In the genomic region with DNA sequence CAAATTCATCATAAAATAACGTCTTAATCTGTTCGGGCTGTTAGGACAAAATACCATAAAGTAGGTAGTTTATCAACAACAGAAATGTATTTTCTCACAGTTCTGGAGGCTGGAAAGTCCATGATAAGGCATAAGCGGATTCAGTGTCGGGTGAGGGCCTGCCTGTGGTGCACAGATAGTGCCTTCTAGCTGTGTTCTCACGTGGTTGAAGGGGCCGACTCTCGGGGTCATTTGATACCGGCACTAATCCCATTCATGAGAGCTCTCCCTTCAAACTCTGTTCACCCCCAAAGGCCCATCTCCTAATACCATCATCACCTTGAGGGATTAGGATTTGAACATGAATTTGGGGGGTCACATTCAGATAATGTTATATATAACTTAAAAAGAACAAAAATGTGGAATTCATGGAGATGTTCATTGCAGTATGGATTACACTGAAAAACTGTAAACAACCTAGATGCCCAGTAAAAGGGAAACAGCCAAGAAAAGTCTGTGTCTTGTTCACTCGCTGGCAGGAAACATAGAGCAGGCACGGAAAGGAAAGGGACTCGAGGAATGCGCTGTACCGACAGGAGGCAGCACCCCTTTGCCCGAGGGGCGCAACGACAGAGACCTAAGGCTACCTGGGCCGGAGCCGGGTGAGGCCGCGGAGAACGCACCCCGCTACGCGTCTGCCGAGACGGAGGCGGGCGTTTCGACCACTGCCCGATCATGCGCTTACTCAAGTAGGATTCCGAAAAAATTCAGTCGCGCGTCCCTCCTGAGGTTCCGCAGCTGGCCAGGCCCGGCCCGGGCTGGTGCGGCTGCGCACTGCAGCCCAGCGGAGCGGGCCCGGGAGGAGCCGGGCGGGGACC, we compare ENCODE assay signal across 8 cellular contexts. TPM values are rescaled to one million over a fixed set of nuclear protein-coding genes. Genes with fewer than 3 reads are reported as not detected.
DNase-seq lines count a peak whose midpoint lies in the region; ATAC-seq and TF ChIP-seq lines count a peak whose summit lies in the region.

No MANE protein-coding gene starts in this region.

- H3K27ac ChIP-seq in upper lobe of left lung: peak overlapping the region; percentile 93 to 97 (median 94)

- H3K4me1 ChIP-seq in upper lobe of left lung: peaks cover 12 to 23% (median 16%) of the 10 kb centered on the region in 4 donors

- peaks cover 16% of the 10 kb centered on the region for H3K36me3 Mint-ChIP-seq in activated naive CD8-positive, alpha-beta T cell treated with anti-CD3 and anti-CD28 coated beads, Interleukin-2, amount 50 U/mL, for 24 hours (ENCODE audit: low read depth)

- peaks cover 31% of the 10 kb centered on the region for H3K4me1 Mint-ChIP-seq in activated naive CD8-positive, alpha-beta T cell treated with anti-CD3 and anti-CD28 coated beads, Interleukin-2, amount 50 U/mL, for 24 hours

- TF ChIP-seq CTCF in GM12801 (IDR thresholded peaks at IDR 0.05; ENCODE audit: extremely low read depth, insufficient read length) (peak; percentile 6), upper lobe of left lung (IDR thresholded peaks at IDR 0.05) (peak; percentile 56 to 92 (median 82))

- intact Hi-C loops in cardiac septum (cut with DNase I): loop anchor here (1.0 kb wide), 1 partner anchor 30 kb away; a partner anchor contains a TSS
- intact Hi-C loops in posterior vena cava (cut with DNase I): no loop called here

- H3K9me3 Mint-ChIP-seq in activated naive CD8-positive, alpha-beta T cell treated with anti-CD3 and anti-CD28 coated beads, Interleukin-2, amount 50 U/mL, for 24 hours: no peaks in the 10 kb centered on the region

- H3K9me3 ChIP-seq in MG63 (no peaks in the 10 kb centered on the region), upper lobe of left lung (no peaks in the 10 kb centered on the region)

- TF ChIP-seq EP300 in upper lobe of left lung (IDR thresholded peaks at IDR 0.05): no peak

- H3K4me3 ChIP-seq in MG63 (peak overlapping the region; percentile 71), upper lobe of left lung (peak overlapping the region; percentile 44 to 93 (median 86))

- H3K36me3 ChIP-seq in MG63 (peaks cover 23% of the 10 kb centered on the region), upper lobe of left lung (peaks cover 18 to 24% (median 23%) of the 10 kb centered on the region in 4 donors)

- no peaks in the 10 kb centered on the region for H3K27me3 Mint-ChIP-seq in activated naive CD8-positive, alpha-beta T cell treated with anti-CD3 and anti-CD28 coated beads, Interleukin-2, amount 50 U/mL, for 24 hours

- H3K27me3 ChIP-seq in MG63 (no peaks in the 10 kb centered on the region), upper lobe of left lung (no peaks in the 10 kb centered on the region)

- peak overlapping the region; percentile 91 for H3K27ac Mint-ChIP-seq in activated naive CD8-positive, alpha-beta T cell treated with anti-CD3 and anti-CD28 coated beads, Interleukin-2, amount 50 U/mL, for 24 hours

- DNase-seq in HCEC 1CT: peak; percentile 70
- peak; percentile 80 for DNase-seq in MG63
- DNase-seq in SKM-1 treated with dmso at 0.1 percent for 144 hours (lab: John Stamatoyannopoulos, UW; ENCODE audit: unreplicated experiment): peak; percentile 83
- DNase-seq in activated naive CD8-positive, alpha-beta T cell treated with anti-CD3 and anti-CD28 coated beads, Interleukin-2, amount 50 U/mL, for 24 hours: peak; percentile 70
- peak; percentile 93 for DNase-seq in cardiac septum (ENCODE audit: low spot score)
- DNase-seq in posterior vena cava (ENCODE audit: low spot score): peak; percentile 92
- DNase-seq in upper lobe of left lung: peak; percentile 90 to 95

- 7 to 18% methylated on average over 16 to 44 of the region's 45 CpGs for WGBS in upper lobe of left lung, 2 donors

- TF ChIP-seq POLR2A in upper lobe of left lung (IDR thresholded peaks at IDR 0.05): peak in 3 of 4 donors; percentile 41 to 76 (median 56)

- H3K4me3 Mint-ChIP-seq in activated naive CD8-positive, alpha-beta T cell treated with anti-CD3 and anti-CD28 coated beads, Interleukin-2, amount 50 U/mL, for 24 hours: peak overlapping the region; percentile 85

- ATAC-seq in activated naive CD8-positive, alpha-beta T cell treated with anti-CD3 and anti-CD28 coated beads, Interleukin-2, amount 50 U/mL, for 24 hours: peak; percentile 79
- peak; percentile 92 to 96 for ATAC-seq in upper lobe of left lung (ENCODE audit: low FRiP score in 2 of 2)

RNA-seq across cellular contexts. Expression of a gene that starts 1.1 kb away (rescaled TPM):
- total RNA-seq in MG63 (2014; rRNA removed; shearing (Covaris generic); ENCODE audit: low replicate concordance): 9.5 and 45.8 TPM in 2 replicates
- 73.3 TPM for total RNA-seq in cardiac septum
- total RNA-seq in posterior vena cava: 10 to 100 TPM; 53.0 to 57.6 TPM
- total RNA-seq in upper lobe of left lung: 100 to 1,000 TPM in 2 of 6 donors, 10 to 100 TPM in 4; 36.8 to 219 (median 90.1) TPM

RNA-seq across cellular contexts. Expression of a gene that starts 17.7 kb away (rescaled TPM):
- total RNA-seq in MG63 (2014; rRNA removed; shearing (Covaris generic); ENCODE audit: low replicate concordance): 10.5 and 13.7 TPM in 2 replicates
- total RNA-seq in cardiac septum (16.2 TPM), posterior vena cava (10 to 100 TPM; 31.7 to 41.8 TPM), upper lobe of left lung (100 to 1,000 TPM in 2 of 6 donors, 10 to 100 TPM in 4; 33.4 to 144 (median 68.3) TPM)

RNA-seq across cellular contexts. Expression of a gene that starts 30.3 kb away (rescaled TPM):
- total RNA-seq in MG63 (2014; rRNA removed; shearing (Covaris generic); ENCODE audit: low replicate concordance): 32.6 and 51.9 TPM in 2 replicates
- total RNA-seq in cardiac septum (11.8 TPM), posterior vena cava (1 to 10 TPM; 5.9 to 8.6 TPM), upper lobe of left lung (10 to 100 TPM in 5 of 6 donors, 1 to 10 TPM in 1; 5.0 to 19.3 (median 12.5) TPM)

RNA-seq across cellular contexts. Expression of a gene that starts 33.1 kb away (rescaled TPM):
- total RNA-seq in MG63 (2014; rRNA removed; shearing (Covaris generic); ENCODE audit: low replicate concordance): 43.1 and 64.2 TPM in 2 replicates
- total RNA-seq in cardiac septum (27.2 TPM), posterior vena cava (10 to 100 TPM; 63.6 to 75.8 TPM), upper lobe of left lung (100 to 1,000 TPM in 1 of 6 donors, 10 to 100 TPM in 5; 40.7 to 108 (median 61.9) TPM)

RNA-seq across cellular contexts. Expression of a gene that starts 33.6 kb away (rescaled TPM):
- 14.7 and 19.3 TPM in 2 replicates for total RNA-seq in MG63 (2014; rRNA removed; shearing (Covaris generic); ENCODE audit: low replicate concordance)
- total RNA-seq in cardiac septum (43.9 TPM), posterior vena cava (10 to 100 TPM; 38.0 to 52.0 TPM), upper lobe of left lung (100 to 1,000 TPM in 4 of 6 donors, 10 to 100 TPM in 2; 59.0 to 150 (median 108) TPM)

Comparison
In these comparisons a context has a peak if more than half of its experiments do, and no peak if none do; other contexts are left out.
1. Peak in every context shown above with its lines: DNase-seq, ATAC-seq, H3K4me3 ChIP-seq and H3K27ac ChIP-seq.